Comparison of ENCODE assay signal across 1 cellular context in the genomic region with DNA sequence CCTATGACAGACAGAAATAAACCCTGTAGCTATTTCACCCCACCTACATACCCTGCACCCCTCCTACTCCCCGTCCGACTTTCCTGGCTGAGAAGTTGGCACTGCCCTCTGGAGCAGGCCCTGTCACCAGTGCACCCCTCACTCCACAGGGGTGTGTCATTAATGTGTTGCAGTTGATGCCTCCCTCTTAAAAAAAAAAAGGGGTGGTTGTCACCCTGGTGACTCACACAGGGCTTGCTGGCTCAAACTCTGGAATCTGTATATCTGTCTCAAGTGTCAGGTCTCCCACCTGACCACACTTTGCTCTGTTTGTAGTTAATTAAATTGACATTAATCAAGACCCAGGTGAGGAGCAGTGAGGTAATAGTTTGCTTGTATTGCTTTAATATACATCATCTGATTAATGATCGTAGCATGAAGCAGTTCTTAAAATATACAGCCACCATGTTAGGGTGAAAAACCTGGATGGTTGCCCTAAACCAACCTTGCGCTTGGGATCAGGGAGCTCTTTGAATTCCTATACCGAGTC.
A peak's percentile ranks its signal among the peaks of the same experiment; 100 is the strongest.
TF ChIP-seq lines count a peak whose summit lies in the region.

No MANE protein-coding gene starts in this region.

TF ChIP-seq in HEK293, 187 proteins besides CTCF, POLR2A, EP300 and RAD21 (continued from another document and continues in another):
- TF ChIP-seq MZF1 (tag by site-specific recombination; IDR thresholded peaks at IDR 0.05; ENCODE audit: borderline replicate concordance), result no peak
- TF ChIP-seq ZNF302 (tag by site-specific recombination; IDR thresholded peaks at IDR 0.05; ENCODE audit: low read depth), result no peak
- TF ChIP-seq HOXD13 (CRISPR knock-in tag; IDR thresholded peaks at IDR 0.05; ENCODE audit: borderline replicate concordance), result no peak
- TF ChIP-seq ZNF664 (tag by site-specific recombination; IDR thresholded peaks at IDR 0.05), result no peak
- TF ChIP-seq SCRT1 (tag by site-specific recombination; IDR thresholded peaks at IDR 0.05; ENCODE audit: borderline replicate concordance), result no peak
- TF ChIP-seq, protein P1, sequence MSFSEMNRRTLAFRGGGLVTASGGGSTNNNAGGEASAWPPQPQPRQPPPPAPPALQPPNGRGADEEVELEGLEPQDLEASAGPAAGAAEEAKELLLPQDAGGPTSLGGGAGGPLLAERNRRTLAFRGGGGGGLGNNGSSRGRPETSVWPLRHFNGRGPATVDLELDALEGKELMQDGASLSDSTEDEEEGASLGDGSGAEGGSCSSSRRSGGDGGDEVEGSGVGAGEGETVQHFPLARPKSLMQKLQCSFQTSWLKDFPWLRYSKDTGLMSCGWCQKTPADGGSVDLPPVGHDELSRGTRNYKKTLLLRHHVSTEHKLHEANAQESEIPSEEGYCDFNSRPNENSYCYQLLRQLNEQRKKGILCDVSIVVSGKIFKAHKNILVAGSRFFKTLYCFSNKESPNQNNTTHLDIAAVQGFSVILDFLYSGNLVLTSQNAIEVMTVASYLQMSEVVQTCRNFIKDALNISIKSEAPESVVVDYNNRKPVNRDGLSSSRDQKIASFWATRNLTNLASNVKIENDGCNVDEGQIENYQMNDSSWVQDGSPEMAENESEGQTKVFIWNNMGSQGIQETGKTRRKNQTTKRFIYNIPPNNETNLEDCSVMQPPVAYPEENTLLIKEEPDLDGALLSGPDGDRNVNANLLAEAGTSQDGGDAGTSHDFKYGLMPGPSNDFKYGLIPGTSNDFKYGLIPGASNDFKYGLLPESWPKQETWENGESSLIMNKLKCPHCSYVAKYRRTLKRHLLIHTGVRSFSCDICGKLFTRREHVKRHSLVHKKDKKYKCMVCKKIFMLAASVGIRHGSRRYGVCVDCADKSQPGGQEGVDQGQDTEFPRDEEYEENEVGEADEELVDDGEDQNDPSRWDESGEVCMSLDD (tag by site-specific recombination; IDR thresholded peaks at IDR 0.05), result no peak
- TF ChIP-seq ZNF843 (tag by site-specific recombination; IDR thresholded peaks at IDR 0.05), result no peak
- TF ChIP-seq, protein P2, sequence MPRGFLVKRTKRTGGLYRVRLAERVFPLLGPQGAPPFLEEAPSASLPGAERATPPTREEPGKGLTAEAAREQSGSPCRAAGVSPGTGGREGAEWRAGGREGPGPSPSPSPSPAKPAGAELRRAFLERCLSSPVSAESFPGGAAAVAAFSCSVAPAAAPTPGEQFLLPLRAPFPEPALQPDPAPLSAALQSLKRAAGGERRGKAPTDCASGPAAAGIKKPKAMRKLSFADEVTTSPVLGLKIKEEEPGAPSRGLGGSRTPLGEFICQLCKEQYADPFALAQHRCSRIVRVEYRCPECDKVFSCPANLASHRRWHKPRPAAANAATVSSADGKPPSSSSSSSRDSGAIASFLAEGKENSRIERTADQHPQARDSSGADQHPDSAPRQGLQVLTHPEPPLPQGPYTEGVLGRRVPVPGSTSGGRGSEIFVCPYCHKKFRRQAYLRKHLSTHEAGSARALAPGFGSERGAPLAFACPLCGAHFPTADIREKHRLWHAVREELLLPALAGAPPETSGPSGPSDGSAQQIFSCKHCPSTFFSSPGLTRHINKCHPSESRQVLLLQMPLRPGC (tag by site-specific recombination; IDR thresholded peaks at IDR 0.05), result no peak
- TF ChIP-seq KLF8 (tag by site-specific recombination; IDR thresholded peaks at IDR 0.05), result peak; percentile 62; the same call in 1 of the 2 replicates
- TF ChIP-seq ZNF677 (tag by site-specific recombination; IDR thresholded peaks at IDR 0.05), result no peak
- TF ChIP-seq YY2 (tag by site-specific recombination; IDR thresholded peaks at IDR 0.05), result no peak
- no peak for TF ChIP-seq ZBTB17 (tag by site-specific recombination; IDR thresholded peaks at IDR 0.05)
- TF ChIP-seq KLF1 (tag by site-specific recombination; IDR thresholded peaks at IDR 0.05), result peak; percentile 39
- TF ChIP-seq ZNF596 (tag by site-specific recombination; IDR thresholded peaks at IDR 0.05), result no peak
- TF ChIP-seq PRDM1 (tag by site-specific recombination; IDR thresholded peaks at IDR 0.05), result no peak
- TF ChIP-seq, protein P3, sequence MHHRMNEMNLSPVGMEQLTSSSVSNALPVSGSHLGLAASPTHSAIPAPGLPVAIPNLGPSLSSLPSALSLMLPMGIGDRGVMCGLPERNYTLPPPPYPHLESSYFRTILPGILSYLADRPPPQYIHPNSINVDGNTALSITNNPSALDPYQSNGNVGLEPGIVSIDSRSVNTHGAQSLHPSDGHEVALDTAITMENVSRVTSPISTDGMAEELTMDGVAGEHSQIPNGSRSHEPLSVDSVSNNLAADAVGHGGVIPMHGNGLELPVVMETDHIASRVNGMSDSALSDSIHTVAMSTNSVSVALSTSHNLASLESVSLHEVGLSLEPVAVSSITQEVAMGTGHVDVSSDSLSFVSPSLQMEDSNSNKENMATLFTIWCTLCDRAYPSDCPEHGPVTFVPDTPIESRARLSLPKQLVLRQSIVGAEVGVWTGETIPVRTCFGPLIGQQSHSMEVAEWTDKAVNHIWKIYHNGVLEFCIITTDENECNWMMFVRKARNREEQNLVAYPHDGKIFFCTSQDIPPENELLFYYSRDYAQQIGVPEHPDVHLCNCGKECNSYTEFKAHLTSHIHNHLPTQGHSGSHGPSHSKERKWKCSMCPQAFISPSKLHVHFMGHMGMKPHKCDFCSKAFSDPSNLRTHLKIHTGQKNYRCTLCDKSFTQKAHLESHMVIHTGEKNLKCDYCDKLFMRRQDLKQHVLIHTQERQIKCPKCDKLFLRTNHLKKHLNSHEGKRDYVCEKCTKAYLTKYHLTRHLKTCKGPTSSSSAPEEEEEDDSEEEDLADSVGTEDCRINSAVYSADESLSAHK (tag by site-specific recombination; IDR thresholded peaks at IDR 0.05), result no peak
- TF ChIP-seq ZNF335 (tag by site-specific recombination; conservative IDR thresholded peaks at IDR 0.05), result no peak
- TF ChIP-seq, protein P4, sequence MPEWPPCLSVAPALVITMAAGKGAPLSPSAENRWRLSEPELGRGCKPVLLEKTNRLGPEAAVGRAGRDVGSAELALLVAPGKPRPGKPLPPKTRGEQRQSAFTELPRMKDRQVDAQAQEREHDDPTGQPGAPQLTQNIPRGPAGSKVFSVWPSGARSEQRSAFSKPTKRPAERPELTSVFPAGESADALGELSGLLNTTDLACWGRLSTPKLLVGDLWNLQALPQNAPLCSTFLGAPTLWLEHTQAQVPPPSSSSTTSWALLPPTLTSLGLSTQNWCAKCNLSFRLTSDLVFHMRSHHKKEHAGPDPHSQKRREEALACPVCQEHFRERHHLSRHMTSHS (tag by site-specific recombination; IDR thresholded peaks at IDR 0.05), result no peak
- TF ChIP-seq, protein P5, sequence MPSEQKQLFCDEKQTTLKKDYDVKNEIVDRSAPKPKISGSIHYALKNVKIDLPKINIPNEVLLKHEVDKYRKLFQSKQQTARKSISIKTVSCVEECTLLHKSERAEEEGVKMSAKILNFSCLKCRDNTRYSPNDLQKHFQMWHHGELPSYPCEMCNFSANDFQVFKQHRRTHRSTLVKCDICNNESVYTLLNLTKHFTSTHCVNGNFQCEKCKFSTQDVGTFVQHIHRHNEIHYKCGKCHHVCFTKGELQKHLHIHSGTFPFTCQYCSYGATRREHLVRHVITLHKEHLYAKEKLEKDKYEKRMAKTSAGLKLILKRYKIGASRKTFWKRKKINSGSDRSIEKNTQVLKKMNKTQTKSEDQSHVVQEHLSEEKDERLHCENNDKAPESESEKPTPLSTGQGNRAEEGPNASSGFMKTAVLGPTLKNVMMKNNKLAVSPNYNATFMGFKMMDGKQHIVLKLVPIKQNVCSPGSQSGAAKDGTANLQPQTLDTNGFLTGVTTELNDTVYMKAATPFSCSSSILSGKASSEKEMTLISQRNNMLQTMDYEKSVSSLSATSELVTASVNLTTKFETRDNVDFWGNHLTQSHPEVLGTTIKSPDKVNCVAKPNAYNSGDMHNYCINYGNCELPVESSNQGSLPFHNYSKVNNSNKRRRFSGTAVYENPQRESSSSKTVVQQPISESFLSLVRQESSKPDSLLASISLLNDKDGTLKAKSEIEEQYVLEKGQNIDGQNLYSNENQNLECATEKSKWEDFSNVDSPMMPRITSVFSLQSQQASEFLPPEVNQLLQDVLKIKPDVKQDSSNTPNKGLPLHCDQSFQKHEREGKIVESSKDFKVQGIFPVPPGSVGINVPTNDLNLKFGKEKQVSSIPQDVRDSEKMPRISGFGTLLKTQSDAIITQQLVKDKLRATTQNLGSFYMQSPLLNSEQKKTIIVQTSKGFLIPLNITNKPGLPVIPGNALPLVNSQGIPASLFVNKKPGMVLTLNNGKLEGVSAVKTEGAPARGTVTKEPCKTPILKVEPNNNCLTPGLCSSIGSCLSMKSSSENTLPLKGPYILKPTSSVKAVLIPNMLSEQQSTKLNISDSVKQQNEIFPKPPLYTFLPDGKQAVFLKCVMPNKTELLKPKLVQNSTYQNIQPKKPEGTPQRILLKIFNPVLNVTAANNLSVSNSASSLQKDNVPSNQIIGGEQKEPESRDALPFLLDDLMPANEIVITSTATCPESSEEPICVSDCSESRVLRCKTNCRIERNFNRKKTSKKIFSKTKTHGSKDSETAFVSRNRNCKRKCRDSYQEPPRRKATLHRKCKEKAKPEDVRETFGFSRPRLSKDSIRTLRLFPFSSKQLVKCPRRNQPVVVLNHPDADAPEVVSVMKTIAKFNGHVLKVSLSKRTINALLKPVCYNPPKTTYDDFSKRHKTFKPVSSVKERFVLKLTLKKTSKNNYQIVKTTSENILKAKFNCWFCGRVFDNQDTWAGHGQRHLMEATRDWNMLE (tag by site-specific recombination; conservative IDR thresholded peaks at IDR 0.05; ENCODE audit: low read depth), result no peak
- TF ChIP-seq ZNF140 (tag by site-specific recombination; IDR thresholded peaks at IDR 0.05), result no peak
- peak; percentile 57 for TF ChIP-seq ZFHX2 (tag by site-specific recombination; conservative IDR thresholded peaks at IDR 0.05)
- TF ChIP-seq MYNN (tag by site-specific recombination; IDR thresholded peaks at IDR 0.05; ENCODE audit: borderline replicate concordance), result no peak
- TF ChIP-seq, protein P6, sequence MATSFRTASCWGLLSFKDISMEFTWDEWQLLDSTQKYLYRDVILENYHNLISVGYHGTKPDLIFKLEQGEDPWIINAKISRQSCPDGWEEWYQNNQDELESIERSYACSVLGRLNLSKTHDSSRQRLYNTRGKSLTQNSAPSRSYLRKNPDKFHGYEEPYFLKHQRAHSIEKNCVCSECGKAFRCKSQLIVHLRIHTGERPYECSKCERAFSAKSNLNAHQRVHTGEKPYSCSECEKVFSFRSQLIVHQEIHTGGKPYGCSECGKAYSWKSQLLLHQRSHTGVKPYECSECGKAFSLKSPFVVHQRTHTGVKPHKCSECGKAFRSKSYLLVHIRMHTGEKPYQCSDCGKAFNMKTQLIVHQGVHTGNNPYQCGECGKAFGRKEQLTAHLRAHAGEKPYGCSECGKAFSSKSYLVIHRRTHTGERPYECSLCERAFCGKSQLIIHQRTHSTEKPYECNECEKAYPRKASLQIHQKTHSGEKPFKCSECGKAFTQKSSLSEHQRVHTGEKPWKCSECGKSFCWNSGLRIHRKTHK (tag by site-specific recombination; IDR thresholded peaks at IDR 0.05), result no peak
- TF ChIP-seq BCL11A (tag by site-specific recombination; IDR thresholded peaks at IDR 0.05; ENCODE audit: low read depth), result no peak
- no peak for TF ChIP-seq KLF7 (tag by site-specific recombination; IDR thresholded peaks at IDR 0.05; ENCODE audit: borderline replicate concordance)
- TF ChIP-seq GLI4 (tag by site-specific recombination; IDR thresholded peaks at IDR 0.05), result no peak
- peak; percentile 50; the same call in 1 of the 2 replicates for TF ChIP-seq ZNF629 (tag by site-specific recombination; IDR thresholded peaks at IDR 0.05)
- no peak for TF ChIP-seq ZNF561 (tag by site-specific recombination; IDR thresholded peaks at IDR 0.05; ENCODE audit: borderline replicate concordance)
- no peak for TF ChIP-seq ZNF785 (tag by site-specific recombination; IDR thresholded peaks at IDR 0.05)
- TF ChIP-seq FEZF1 (tag by site-specific recombination; IDR thresholded peaks at IDR 0.05), result no peak
- TF ChIP-seq ZNF777 (tag by site-specific recombination; IDR thresholded peaks at IDR 0.05; ENCODE audit: borderline replicate concordance), result no peak
- TF ChIP-seq, protein P7, sequence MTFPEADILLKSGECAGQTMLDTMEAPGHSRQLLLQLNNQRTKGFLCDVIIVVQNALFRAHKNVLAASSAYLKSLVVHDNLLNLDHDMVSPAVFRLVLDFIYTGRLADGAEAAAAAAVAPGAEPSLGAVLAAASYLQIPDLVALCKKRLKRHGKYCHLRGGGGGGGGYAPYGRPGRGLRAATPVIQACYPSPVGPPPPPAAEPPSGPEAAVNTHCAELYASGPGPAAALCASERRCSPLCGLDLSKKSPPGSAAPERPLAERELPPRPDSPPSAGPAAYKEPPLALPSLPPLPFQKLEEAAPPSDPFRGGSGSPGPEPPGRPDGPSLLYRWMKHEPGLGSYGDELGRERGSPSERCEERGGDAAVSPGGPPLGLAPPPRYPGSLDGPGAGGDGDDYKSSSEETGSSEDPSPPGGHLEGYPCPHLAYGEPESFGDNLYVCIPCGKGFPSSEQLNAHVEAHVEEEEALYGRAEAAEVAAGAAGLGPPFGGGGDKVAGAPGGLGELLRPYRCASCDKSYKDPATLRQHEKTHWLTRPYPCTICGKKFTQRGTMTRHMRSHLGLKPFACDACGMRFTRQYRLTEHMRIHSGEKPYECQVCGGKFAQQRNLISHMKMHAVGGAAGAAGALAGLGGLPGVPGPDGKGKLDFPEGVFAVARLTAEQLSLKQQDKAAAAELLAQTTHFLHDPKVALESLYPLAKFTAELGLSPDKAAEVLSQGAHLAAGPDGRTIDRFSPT (tag by site-specific recombination; IDR thresholded peaks at IDR 0.05), result peak; percentile 75
- TF ChIP-seq, protein P8, sequence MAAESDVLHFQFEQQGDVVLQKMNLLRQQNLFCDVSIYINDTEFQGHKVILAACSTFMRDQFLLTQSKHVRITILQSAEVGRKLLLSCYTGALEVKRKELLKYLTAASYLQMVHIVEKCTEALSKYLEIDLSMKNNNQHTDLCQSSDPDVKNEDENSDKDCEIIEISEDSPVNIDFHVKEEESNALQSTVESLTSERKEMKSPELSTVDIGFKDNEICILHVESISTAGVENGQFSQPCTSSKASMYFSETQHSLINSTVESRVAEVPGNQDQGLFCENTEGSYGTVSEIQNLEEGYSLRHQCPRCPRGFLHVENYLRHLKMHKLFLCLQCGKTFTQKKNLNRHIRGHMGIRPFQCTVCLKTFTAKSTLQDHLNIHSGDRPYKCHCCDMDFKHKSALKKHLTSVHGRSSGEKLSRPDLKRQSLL (tag by site-specific recombination; IDR thresholded peaks at IDR 0.05), result no peak
- no peak for TF ChIP-seq ZNF433 (tag by site-specific recombination; IDR thresholded peaks at IDR 0.05; ENCODE audit: low read depth)
- TF ChIP-seq SP7 (tag by site-specific recombination; IDR thresholded peaks at IDR 0.05), result peak; percentile 59; the same call in 1 of the 2 replicates
- no peak for TF ChIP-seq ZNF174 (tag by site-specific recombination; IDR thresholded peaks at IDR 0.05)
- peak; percentile 24; the same call in 1 of the 2 replicates for TF ChIP-seq ZIC2 (tag by site-specific recombination; IDR thresholded peaks at IDR 0.05)
- TF ChIP-seq ZBTB8A (tag by site-specific recombination; IDR thresholded peaks at IDR 0.05), result no peak
- TF ChIP-seq ZBTB20 (tag by site-specific recombination; IDR thresholded peaks at IDR 0.05), result peak; percentile 97
- no peak for TF ChIP-seq ZNF354C (tag by site-specific recombination; IDR thresholded peaks at IDR 0.05; ENCODE audit: borderline replicate concordance, low read depth)
- TF ChIP-seq ZNF157 (tag by site-specific recombination; IDR thresholded peaks at IDR 0.05), result no peak
